Comparison of ENCODE assay signal across 11 cellular contexts in genomic region chr6:160173806-160174205, GRCh38. TPM values are rescaled to one million over a fixed set of nuclear protein-coding genes. Genes with fewer than 3 reads are reported as not detected.
DNase-seq lines count a peak whose midpoint lies in the region; ATAC-seq and TF ChIP-seq lines count a peak whose summit lies in the region.
"Had no signal": no experiment of that assay in that cellular context is flagged by ENCODE, and none has a peak within 500 bp of the region (broad histone marks: within the 10 kb centered on the region; RNA-seq: fewer than 3 reads in every experiment).

No MANE protein-coding gene starts in this region.

- DNase-seq in GM23338 (ENCODE audit: low spot score) (no peak), endodermal cell (no peak), foreskin melanocyte (no peak), mucosa of gallbladder (ENCODE audit: low spot score) (no peak), Right ventricle myocardium inferior (ENCODE audit: missing footprints) (no peak)
- DNase-seq: CD8-positive, alpha-beta memory T cell; DMS53; KBM-7 had no signal

- WGBS in endodermal cell (ENCODE audit: insufficient coverage in 1 of 2, insufficient read length in 1 of 2), 2 experiments, result 60 to 67% methylated on average over 3 of the region's 3 CpGs

- TF ChIP-seq CTCF in GM23338 (conservative IDR thresholded peaks at IDR 0.05; ENCODE audit: low read depth in 2 of 2), result no peak
- no peak for TF ChIP-seq CTCF in endodermal cell (conservative IDR thresholded peaks at IDR 0.05)
- no peak for TF ChIP-seq CTCF in nephron (IDR thresholded peaks at IDR 0.05; ENCODE audit: unreplicated experiment in 3 of 3)

- no peaks in the 10 kb centered on the region for H3K27me3 ChIP-seq in GM23338 (ENCODE audit: insufficient read depth)
- H3K27me3 ChIP-seq in endodermal cell (ENCODE audit: control insufficient read depth, insufficient read depth, low read length, poor library complexity, severe bottlenecking), result no peaks in the 10 kb centered on the region

- H2AFZ ChIP-seq in GM23338, result peak overlapping the region; percentile 61

- intact Hi-C loops in Right ventricle myocardium inferior (cut with DNase I), result no loop called here

- H3K4me1 Mint-ChIP-seq in GM23338 (peaks cover 7% of the 10 kb centered on the region; the same call in 2 of the 3 replicates), endodermal cell (peaks cover 17% of the 10 kb centered on the region), nephron (peaks cover 21% of the 10 kb centered on the region)
- H3K4me1 Mint-ChIP-seq: CD8-positive, alpha-beta memory T cell had no signal

- no peak overlapping the region for H3K4me3 Mint-ChIP-seq in GM23338
- H3K4me3 Mint-ChIP-seq in endodermal cell, result no peak overlapping the region
- H3K4me3 Mint-ChIP-seq in nephron, result no peak overlapping the region
- H3K4me3 Mint-ChIP-seq: CD8-positive, alpha-beta memory T cell had no signal

- H3K4me1 ChIP-seq in GM23338 (ENCODE audit: insufficient read depth) (peaks cover 7% of the 10 kb centered on the region), endodermal cell (ENCODE audit: control insufficient read depth, insufficient read depth, low read length) (peaks cover 6% of the 10 kb centered on the region)

- peaks cover 4% of the 10 kb centered on the region for H3K9me3 ChIP-seq in endodermal cell (ENCODE audit: control insufficient read depth, low read length)
- H3K9me3 ChIP-seq: A549 had no signal

- H3K4me3 ChIP-seq in GM23338 (no peak overlapping the region), endodermal cell (ENCODE audit: low read length) (no peak overlapping the region)
- H3K4me3 ChIP-seq: A549 had no signal

- H3K9me3 Mint-ChIP-seq in GM23338, result no peaks in the 10 kb centered on the region
- no peaks in the 10 kb centered on the region for H3K9me3 Mint-ChIP-seq in endodermal cell
- H3K9me3 Mint-ChIP-seq in nephron, result no peaks in the 10 kb centered on the region
- H3K9me3 Mint-ChIP-seq: CD8-positive, alpha-beta memory T cell had no signal

- no peaks in the 10 kb centered on the region for H3K36me3 ChIP-seq in GM23338 (ENCODE audit: insufficient read depth)
- H3K36me3 ChIP-seq in endodermal cell (ENCODE audit: control insufficient read depth, insufficient read depth, low read length), result no peaks in the 10 kb centered on the region

- H3K36me3 Mint-ChIP-seq in GM23338 (ENCODE audit: low read depth), result no peaks in the 10 kb centered on the region
- H3K36me3 Mint-ChIP-seq in endodermal cell (ENCODE audit: low read depth), result no peaks in the 10 kb centered on the region
- H3K36me3 Mint-ChIP-seq in nephron (ENCODE audit: low read depth), result no peaks in the 10 kb centered on the region
- H3K36me3 Mint-ChIP-seq: CD8-positive, alpha-beta memory T cell had no signal

- no peaks in the 10 kb centered on the region for H3K27me3 Mint-ChIP-seq in GM23338 (ENCODE audit: insufficient read depth, low read depth, poor library complexity)
- H3K27me3 Mint-ChIP-seq in endodermal cell (ENCODE audit: insufficient read depth), result no peaks in the 10 kb centered on the region
- H3K27me3 Mint-ChIP-seq in nephron (ENCODE audit: low read depth), result no peaks in the 10 kb centered on the region

- no peaks in the 10 kb centered on the region for H3K79me2 ChIP-seq in GM23338 (replicated peaks; ENCODE audit: insufficient read depth)

- no peaks in the 10 kb centered on the region for H4K20me1 ChIP-seq in GM23338 (replicated peaks; ENCODE audit: insufficient read depth)

- H3K27ac Mint-ChIP-seq in GM23338 (no peak overlapping the region), endodermal cell (peak overlapping the region; percentile 77), nephron (peak overlapping the region in 2 of 3 experiments; percentile 23 to 67)
- H3K27ac Mint-ChIP-seq: CD8-positive, alpha-beta memory T cell had no signal

- no peak overlapping the region for H3K27ac ChIP-seq in GM23338 (ENCODE audit: low read depth)
- H3K27ac ChIP-seq in endodermal cell (ENCODE audit: low read depth, low read length), result no peak overlapping the region

- ATAC-seq in GM23338 (no peak), Right ventricle myocardium inferior (no peak), GM19328 (IDR thresholded peaks at IDR 0.05; ENCODE audit: unreplicated experiment) (no peak)

- H3K9ac ChIP-seq in endodermal cell (ENCODE audit: extremely low read depth, low read length, poor library complexity, severe bottlenecking), result no peak overlapping the region

- H3K4me2 ChIP-seq in GM23338, result no peak overlapping the region
- H3K4me2 ChIP-seq: A549 had no signal

- peaks cover 3% of the 10 kb centered on the region for H3K9me2 ChIP-seq in GM23338 (ENCODE audit: insufficient read depth)

- no peaks in the 10 kb centered on the region for H3F3A ChIP-seq in GM23338 (replicated peaks; ENCODE audit: low read depth)

TF ChIP-seq in GM23338, 12 proteins besides CTCF, POLR2A, EP300 and RAD21:
- no peak for TF ChIP-seq CREB1 (CRISPR knock-in tag; IDR thresholded peaks at IDR 0.05; ENCODE audit: low read depth)

RNA-seq across cellular contexts. Expression of gene SLC22A1, which starts 52.2 kb away (rescaled TPM):
- 0.10 TPM in 1 of 2 replicates, not detected in the other for total RNA-seq in GM23338 (2014; rRNA removed; shearing (Covaris generic))
- 0.59 and 0.65 TPM in 2 replicates for polyA plus RNA-seq in GM23338 (2016; fragmentation: Nextera tagmentation; extraction: Ambion mirVana)
- total RNA-seq in endodermal cell (1 to 10 TPM in 1 of 2 donors, not detected in 1; 1.0 TPM), mucosa of gallbladder (8.9 TPM), Right ventricle myocardium inferior (0.51 TPM)
- polyA plus RNA-seq in endodermal cell (2013, experiment 1 of 2), result not detected
- 0.17 TPM for polyA plus RNA-seq in endodermal cell (2013, experiment 2 of 2)
